8 cellular contexts compared by ENCODE assay signal in genomic region chr2:134739879-134740301, GRCh38. TPM values are rescaled to one million over a fixed set of nuclear protein-coding genes. Genes with fewer than 3 reads are reported as not detected.
DNase-seq lines count a peak whose midpoint lies in the region; ATAC-seq and TF ChIP-seq lines count a peak whose summit lies in the region.

No MANE protein-coding gene starts in this region.

- H3K4me3 Mint-ChIP-seq in activated T-cell treated with anti-CD3 and anti-CD28 coated beads, Interleukin-2, amount 50 U/mL, for 4 hours, result no peak overlapping the region

- TF ChIP-seq CTCF in GM06990 (IDR thresholded peaks at IDR 0.05; ENCODE audit: insufficient read depth, low read length, poor library complexity, severe bottlenecking), result no peak
- TF ChIP-seq CTCF in uterus (IDR thresholded peaks at IDR 0.05), result no peak

- H3K4me1 ChIP-seq in uterus, result no peaks in the 10 kb centered on the region

- intact Hi-C loops in posterior vena cava (cut with DNase I), result no loop called here
- intact Hi-C loops in uterus (cut with DNase I; ENCODE audit: low total_unique reads), result no loop called here

- peak; percentile 92 for ATAC-seq in GM21515 (IDR thresholded peaks at IDR 0.05; ENCODE audit: unreplicated experiment)
- ATAC-seq in HG03565 (IDR thresholded peaks at IDR 0.05; ENCODE audit: unreplicated experiment), result peak; percentile 98
- ATAC-seq in activated T-cell treated with anti-CD3 and anti-CD28 coated beads, Interleukin-2, amount 50 U/mL, for 4 hours, result no peak

- no peak for TF ChIP-seq POLR2A in uterus (IDR thresholded peaks at IDR 0.05)

- no peaks in the 10 kb centered on the region for H3K36me3 ChIP-seq in GM06990 (ENCODE audit: control insufficient read depth, insufficient read depth, low read length)
- no peaks in the 10 kb centered on the region for H3K36me3 ChIP-seq in uterus

- peaks cover 14% of the 10 kb centered on the region for H3K27me3 Mint-ChIP-seq in activated T-cell treated with anti-CD3 and anti-CD28 coated beads, Interleukin-2, amount 50 U/mL, for 4 hours (ENCODE audit: low read depth)

- H3K4me3 ChIP-seq in GM06990 (replicated peaks; ENCODE audit: low read depth, low read length) (no peak overlapping the region), uterus (no peak overlapping the region)

- no peaks in the 10 kb centered on the region; the same call in 1 of the 2 replicates for H3K27me3 ChIP-seq in GM06990 (replicated peaks; ENCODE audit: control insufficient read depth, insufficient read depth, low read length)
- H3K27me3 ChIP-seq in uterus, result no peaks in the 10 kb centered on the region

- DNase-seq in GM06990 (ENCODE audit: extremely low read depth, insufficient read length) (peak; percentile 79), germinal center (ENCODE audit: low spot score) (peak; percentile 68), posterior vena cava (ENCODE audit: low spot score) (no peak), uterus (no peak)
- DNase-seq in activated CD4-positive, alpha-beta T cell treated with anti-CD3 and anti-CD28 coated beads, Interleukin-2, amount 50 U/mL, for 48 hours, result no peak
- DNase-seq in activated T-cell treated with anti-CD3 and anti-CD28 coated beads, Interleukin-2, amount 50 U/mL, for 4 hours, result no peak

- H3K4me1 Mint-ChIP-seq in activated T-cell treated with anti-CD3 and anti-CD28 coated beads, Interleukin-2, amount 50 U/mL, for 4 hours (ENCODE audit: low read depth), result peaks cover 3% of the 10 kb centered on the region

- no peaks in the 10 kb centered on the region for H3K36me3 Mint-ChIP-seq in activated T-cell treated with anti-CD3 and anti-CD28 coated beads, Interleukin-2, amount 50 U/mL, for 4 hours (ENCODE audit: insufficient read depth)

- no peaks in the 10 kb centered on the region for H3K9me3 ChIP-seq in uterus

- no peak overlapping the region for H3K27ac ChIP-seq in uterus

- H3K9me3 Mint-ChIP-seq in activated T-cell treated with anti-CD3 and anti-CD28 coated beads, Interleukin-2, amount 50 U/mL, for 4 hours, result no peaks in the 10 kb centered on the region

RNA-seq across cellular contexts. Expression of gene TMEM163, which starts 21.1 kb away (rescaled TPM):
- under 1 TPM; 0.19 to 0.24 TPM for total RNA-seq in posterior vena cava
- total RNA-seq in uterus, result 1 to 10 TPM in 1 of 4 donors, under 1 TPM in 1, not detected in 2; 0.34 to 1.2 TPM
- total RNA-seq in activated T-cell treated with anti-CD3 and anti-CD28 coated beads, Interleukin-2, amount 50 U/mL, for 4 hours, result under 1 TPM; 0.13 to 0.20 (median 0.14) TPM

Comparison
In these comparisons a context has a peak if more than half of its experiments do, and no peak if none do; other contexts are left out.
1. DNase-seq: peak in GM06990 (single experiment) and germinal center (single experiment); none in posterior vena cava (single experiment), activated CD4-positive, alpha-beta T cell treated with anti-CD3 and anti-CD28 coated beads, Interleukin-2, amount 50 U/mL, for 48 hours (0 of 2), uterus (0 of 2) and activated T-cell treated with anti-CD3 and anti-CD28 coated beads, Interleukin-2, amount 50 U/mL, for 4 hours (single experiment).
2. ATAC-seq: peak in GM21515 (single experiment) and HG03565 (single experiment); none in activated T-cell treated with anti-CD3 and anti-CD28 coated beads, Interleukin-2, amount 50 U/mL, for 4 hours (0 of 2).